Comparison of ENCODE assay signal across 19 cellular contexts in the genomic region with DNA sequence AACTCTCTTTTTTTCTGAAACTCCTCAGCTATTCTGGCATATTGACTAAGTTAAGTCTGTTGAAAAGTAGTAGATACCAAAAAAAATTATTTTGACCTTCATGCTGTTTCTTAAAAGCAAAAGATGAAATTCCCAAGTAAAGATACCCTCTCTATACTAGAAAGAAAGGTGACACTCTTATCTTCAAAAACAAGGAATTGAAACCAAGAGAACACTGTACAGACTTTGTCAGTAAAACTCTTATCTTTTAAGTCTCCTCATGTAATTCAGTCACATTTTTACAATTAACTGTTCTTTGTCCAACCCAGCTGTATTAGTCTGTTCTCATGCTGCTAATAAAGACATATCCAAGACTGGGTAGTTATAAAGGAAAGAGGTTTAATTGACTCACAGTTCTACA.
"Had no signal": no experiment of that assay in that cellular context is flagged by ENCODE, and none has a peak within 500 bp of the region (broad histone marks: within the 10 kb centered on the region; RNA-seq: fewer than 3 reads in every experiment).

No MANE protein-coding gene starts in this region.

- DNase-seq: cortex of kidney; dorsolateral prefrontal cortex; effector CD8-positive, alpha-beta T cell; heart left ventricle; hippocampal formation; kidney glomerular epithelial cell; mucosa of descending colon; naive thymus-derived CD8-positive, alpha-beta T cell; sigmoid colon; stimulated activated CD4-positive, alpha-beta T cell treated with anti-CD3 and anti-CD28 coated beads, Interleukin-12 subunit alpha, Interleukin-12 subunit beta, amount 100 ng/mL, for 4 hours; stimulated activated CD4-positive, alpha-beta T cell treated with anti-CD3 and anti-CD28 coated beads, Interleukin-2, amount 100 ng/mL, for 48 hours; tibial artery; upper lobe of right lung had no signal

- H3K9me3 ChIP-seq: heart left ventricle, mucosa of descending colon, neutrophil, right atrium auricular region, sigmoid colon, tibial artery, upper lobe of right lung, vagina had no signal

- H3K27ac ChIP-seq: dorsolateral prefrontal cortex, heart left ventricle, neutrophil, right atrium auricular region, sigmoid colon, skin epidermis, tibial artery, upper lobe of right lung, vagina had no signal

- H3K27me3 ChIP-seq: dorsolateral prefrontal cortex, heart left ventricle, neutrophil, right atrium auricular region, sigmoid colon, tibial artery, upper lobe of right lung, vagina had no signal

- H3K36me3 Mint-ChIP-seq: stimulated activated effector memory CD8-positive, alpha-beta T cell treated with anti-CD3 and anti-CD28 coated beads, Interleukin-12 subunit alpha, Interleukin-12 subunit beta, amount 100 ng/mL, for 72 hours had no signal

- ATAC-seq: heart left ventricle; mucosa of descending colon; naive thymus-derived CD8-positive, alpha-beta T cell; stimulated activated effector memory CD8-positive, alpha-beta T cell treated with anti-CD3 and anti-CD28 coated beads, Interleukin-12 subunit alpha, Interleukin-12 subunit beta, amount 100 ng/mL, for 72 hours; upper lobe of right lung had no signal

- H3K4me3 Mint-ChIP-seq: naive thymus-derived CD8-positive, alpha-beta T cell; stimulated activated effector memory CD8-positive, alpha-beta T cell treated with anti-CD3 and anti-CD28 coated beads, Interleukin-12 subunit alpha, Interleukin-12 subunit beta, amount 100 ng/mL, for 72 hours; stimulated activated naive CD8-positive, alpha-beta T cell treated with anti-CD3 and anti-CD28 coated beads, Interleukin-15, Interleukin-2, amounts not matched to agents 100 ng/mL and 50 ng/mL, for 24 hours had no signal

- H3K36me3 ChIP-seq: heart left ventricle, neutrophil, right atrium auricular region, sigmoid colon, tibial artery, upper lobe of right lung, vagina had no signal

- H3K4me1 Mint-ChIP-seq: naive thymus-derived CD8-positive, alpha-beta T cell; stimulated activated effector memory CD8-positive, alpha-beta T cell treated with anti-CD3 and anti-CD28 coated beads, Interleukin-12 subunit alpha, Interleukin-12 subunit beta, amount 100 ng/mL, for 72 hours had no signal

- H3K27me3 Mint-ChIP-seq: stimulated activated naive CD8-positive, alpha-beta T cell treated with anti-CD3 and anti-CD28 coated beads, Interleukin-15, Interleukin-2, amounts not matched to agents 100 ng/mL and 50 ng/mL, for 24 hours had no signal

- H3K4me3 ChIP-seq: dorsolateral prefrontal cortex, heart left ventricle, mucosa of descending colon, right atrium auricular region, sigmoid colon, skin epidermis, tibial artery, upper lobe of right lung, vagina had no signal

- H3K27ac Mint-ChIP-seq: naive thymus-derived CD8-positive, alpha-beta T cell; stimulated activated effector memory CD8-positive, alpha-beta T cell treated with anti-CD3 and anti-CD28 coated beads, Interleukin-12 subunit alpha, Interleukin-12 subunit beta, amount 100 ng/mL, for 72 hours; stimulated activated naive CD8-positive, alpha-beta T cell treated with anti-CD3 and anti-CD28 coated beads, Interleukin-15, Interleukin-2, amounts not matched to agents 100 ng/mL and 50 ng/mL, for 24 hours had no signal

- H3K4me1 ChIP-seq: heart left ventricle, right atrium auricular region, sigmoid colon, tibial artery, upper lobe of right lung, vagina had no signal
